Comparison of ENCODE assay signal across 13 cellular contexts in the genomic region with DNA sequence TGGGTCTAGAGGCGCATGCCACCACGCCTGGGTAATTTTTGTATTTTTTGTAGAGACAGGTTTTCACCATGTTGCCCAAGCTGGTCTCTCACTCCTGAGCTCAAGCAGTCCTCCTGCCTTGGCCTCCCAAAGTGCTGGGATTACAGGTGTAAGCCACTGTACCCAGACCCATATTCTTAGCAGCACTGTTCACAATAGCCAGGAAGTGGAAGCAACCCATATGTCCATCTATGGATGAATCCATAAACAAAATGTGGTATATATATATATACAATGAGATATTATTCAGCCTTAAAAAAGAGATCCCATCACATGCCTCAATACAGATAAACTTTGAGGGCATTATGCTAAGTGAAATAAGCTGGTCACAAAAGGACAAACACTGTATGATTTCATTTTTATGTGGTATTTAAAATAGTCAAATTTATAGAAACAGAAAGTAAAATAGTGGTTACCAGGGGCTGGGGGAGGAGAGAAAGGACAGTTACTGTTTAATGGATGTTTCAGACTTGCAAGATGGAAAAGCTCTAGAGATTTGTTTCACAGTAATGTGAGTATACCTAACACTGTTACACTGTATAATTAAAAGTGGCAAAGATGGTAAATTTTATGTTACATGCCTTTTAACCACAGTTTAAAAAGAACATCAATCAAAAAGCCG. TPM values are rescaled to one million over a fixed set of nuclear protein-coding genes. Genes with fewer than 3 reads are reported as not detected.
A peak's percentile ranks its signal among the peaks of the same experiment; 100 is the strongest.
DNase-seq lines count a peak whose midpoint lies in the region; ATAC-seq and TF ChIP-seq lines count a peak whose summit lies in the region.
"Had no signal": no experiment of that assay in that cellular context is flagged by ENCODE, and none has a peak within 500 bp of the region (broad histone marks: within the 10 kb centered on the region; RNA-seq: fewer than 3 reads in every experiment).

No MANE protein-coding gene starts in this region.

- no peaks in the 10 kb centered on the region for H3K27me3 Mint-ChIP-seq in activated CD8-positive, alpha-beta T cell treated with anti-CD3 and anti-CD28 coated beads, Interleukin-2, amount 10 ng/mL, durations not matched to agents 7 days and 5 days (ENCODE audit: low read depth)

- H3K4me3 ChIP-seq in DND-41 (ENCODE audit: low read depth in 1 of 2, low read length in 2 of 2) (no peak overlapping the region), smooth muscle cell (no peak overlapping the region)
- H3K4me3 ChIP-seq: esophagus squamous epithelium, thoracic aorta had no signal

- H3K27me3 ChIP-seq in DND-41 (ENCODE audit: insufficient read depth, low read length, poor library complexity) (no peaks in the 10 kb centered on the region), smooth muscle cell (ENCODE audit: low read depth) (no peaks in the 10 kb centered on the region)
- H3K27me3 ChIP-seq: esophagus squamous epithelium had no signal

- H3K27ac ChIP-seq in DND-41 (ENCODE audit: low read length) (no peak overlapping the region), smooth muscle cell (ENCODE audit: low read depth) (no peak overlapping the region)
- H3K27ac ChIP-seq: esophagus squamous epithelium, thoracic aorta had no signal

- H3K79me2 ChIP-seq in DND-41 (ENCODE audit: insufficient read depth, low read length) (no peaks in the 10 kb centered on the region), smooth muscle cell (ENCODE audit: low read depth) (no peaks in the 10 kb centered on the region)

- DNase-seq in DND-41 (no peak), smooth muscle cell (lab: John Stamatoyannopoulos, UW; ENCODE audit: unreplicated experiment) (no peak), NCI-H2107 treated with DMSO at 0.1 percent for 48 hours (lab: John Stamatoyannopoulos, UW; ENCODE audit: unreplicated experiment) (no peak), iPS-NIHi7 (ENCODE audit: extremely low spot score) (no peak)
- DNase-seq in activated CD8-positive, alpha-beta T cell treated with anti-CD3 and anti-CD28 coated beads, Interleukin-2, amount 10 ng/mL, durations not matched to agents 7 days and 5 days: no peak
- DNase-seq: activated T-cell treated with anti-CD3 and anti-CD28 coated beads for 4 hours, amygdala, esophagus squamous epithelium had no signal

- H3K9ac ChIP-seq in DND-41 (ENCODE audit: low read depth, low read length) (no peak overlapping the region), smooth muscle cell (ENCODE audit: low read depth) (no peak overlapping the region)

- H2AFZ ChIP-seq in DND-41 (ENCODE audit: low read depth, low read length) (no peak overlapping the region), smooth muscle cell (ENCODE audit: low read depth) (no peak overlapping the region)

- peaks cover 48% of the 10 kb centered on the region for H3K36me3 ChIP-seq in DND-41 (ENCODE audit: insufficient read depth, low read length)
- peaks cover 25% of the 10 kb centered on the region for H3K36me3 ChIP-seq in smooth muscle cell (ENCODE audit: low read depth)

- ATAC-seq in DND-41 (ENCODE audit: insufficient read depth, low read depth) (0 out of 3 replicates have a peak, but pooled peaks have one; percentile 31), GM19395 (IDR thresholded peaks at IDR 0.05; ENCODE audit: unreplicated experiment) (peak; percentile 72), HG02981 (IDR thresholded peaks at IDR 0.05; ENCODE audit: unreplicated experiment) (peak; percentile 76), esophagus mucosa (no peak)
- ATAC-seq in activated CD8-positive, alpha-beta T cell treated with anti-CD3 and anti-CD28 coated beads, Interleukin-2, amount 10 ng/mL, durations not matched to agents 7 days and 5 days: peak; percentile 36
- ATAC-seq: WTC11 had no signal

- TF ChIP-seq CTCF in DND-41 (IDR thresholded peaks at IDR 0.05; ENCODE audit: borderline replicate concordance, extremely low read depth, low read length, poor library complexity, severe bottlenecking) (no peak), smooth muscle cell (IDR thresholded peaks at IDR 0.05; ENCODE audit: borderline replicate concordance, insufficient read depth, poor library complexity, severe bottlenecking) (no peak)

- peaks cover 6% of the 10 kb centered on the region for H3K4me1 Mint-ChIP-seq in activated CD8-positive, alpha-beta T cell treated with anti-CD3 and anti-CD28 coated beads, Interleukin-2, amount 10 ng/mL, durations not matched to agents 7 days and 5 days (ENCODE audit: low read depth)
- H3K4me1 Mint-ChIP-seq: WTC11 had no signal

- H3K4me1 ChIP-seq in DND-41 (ENCODE audit: insufficient read depth, low read length) (no peaks in the 10 kb centered on the region), smooth muscle cell (ENCODE audit: low read depth) (no peaks in the 10 kb centered on the region)
- H3K4me1 ChIP-seq: esophagus squamous epithelium had no signal

- H3K4me2 ChIP-seq in DND-41 (ENCODE audit: insufficient read depth, low read length) (no peak overlapping the region), smooth muscle cell (no peak overlapping the region)

- no peaks in the 10 kb centered on the region for H4K20me1 ChIP-seq in DND-41 (ENCODE audit: insufficient read depth, low read length)
- no peaks in the 10 kb centered on the region for H4K20me1 ChIP-seq in smooth muscle cell (ENCODE audit: low read depth)

- no peaks in the 10 kb centered on the region for H3K9me3 Mint-ChIP-seq in activated CD8-positive, alpha-beta T cell treated with anti-CD3 and anti-CD28 coated beads, Interleukin-2, amount 10 ng/mL, durations not matched to agents 7 days and 5 days (ENCODE audit: insufficient read depth)
- H3K9me3 Mint-ChIP-seq: WTC11 had no signal

- H3K36me3 Mint-ChIP-seq in activated CD8-positive, alpha-beta T cell treated with anti-CD3 and anti-CD28 coated beads, Interleukin-2, amount 10 ng/mL, durations not matched to agents 7 days and 5 days (ENCODE audit: low read depth): peaks cover 40% of the 10 kb centered on the region

- no peaks in the 10 kb centered on the region for H3F3A ChIP-seq in smooth muscle cell (ENCODE audit: low read depth)

- POLR2A ChIA-PET in activated CD8-positive, alpha-beta T cell treated with anti-CD3 and anti-CD28 coated beads, Interleukin-2, amount 10 ng/mL, durations not matched to agents 7 days and 5 days (lab: Charles Lee): no interaction called here

- H3K27ac Mint-ChIP-seq in activated CD8-positive, alpha-beta T cell treated with anti-CD3 and anti-CD28 coated beads, Interleukin-2, amount 10 ng/mL, durations not matched to agents 7 days and 5 days: peak overlapping the region; percentile 42
- H3K27ac Mint-ChIP-seq: WTC11 had no signal

- H3K4me3 Mint-ChIP-seq in activated CD8-positive, alpha-beta T cell treated with anti-CD3 and anti-CD28 coated beads, Interleukin-2, amount 10 ng/mL, durations not matched to agents 7 days and 5 days: no peak overlapping the region
- H3K4me3 Mint-ChIP-seq: WTC11 had no signal

- H3K9me3 ChIP-seq in DND-41 (ENCODE audit: insufficient read depth, low read length, severe bottlenecking): no peaks in the 10 kb centered on the region
- no peaks in the 10 kb centered on the region for H3K9me3 ChIP-seq in smooth muscle cell (replicated peaks; ENCODE audit: low read depth)
- H3K9me3 ChIP-seq: esophagus squamous epithelium, thoracic aorta had no signal

- 94% methylated on average over 3 of the region's 3 CpGs for WGBS in smooth muscle cell (ENCODE audit: low lambda C conversion rate)

- CTCF ChIA-PET in activated CD8-positive, alpha-beta T cell treated with anti-CD3 and anti-CD28 coated beads, Interleukin-2, amount 10 ng/mL, durations not matched to agents 7 days and 5 days (lab: Charles Lee): interaction anchor here (0.5 to 1.6 kb wide), 3 partner anchors 14 to 95 kb away, joined by 3 to 6 read pairs (median 3); no protein-coding TSS in a partner anchor

RNA-seq across cellular contexts. Expression of a gene that starts 35.7 kb away (rescaled TPM):
- 1 to 10 TPM in 1 of 2 experiments, under 1 TPM in 1; 0.70 to 1.1 TPM for total RNA-seq in activated CD8-positive, alpha-beta T cell treated with anti-CD3 and anti-CD28 coated beads, Interleukin-2, amount 10 ng/mL, durations not matched to agents 7 days and 5 days
- total RNA-seq in smooth muscle cell: 1.8 and 3.1 TPM in 2 replicates
- 1.9 and 3.5 TPM in 2 replicates for polyA plus RNA-seq in smooth muscle cell
- total RNA-seq in esophagus mucosa: 5.0 TPM

RNA-seq across cellular contexts. Expression of a gene that starts 56.1 kb away (rescaled TPM):
- 10 to 100 TPM; 37.1 to 39.8 TPM for total RNA-seq in activated CD8-positive, alpha-beta T cell treated with anti-CD3 and anti-CD28 coated beads, Interleukin-2, amount 10 ng/mL, durations not matched to agents 7 days and 5 days
- total RNA-seq in smooth muscle cell (41.7 and 60.7 TPM in 2 replicates), esophagus mucosa (59.5 TPM)
- polyA plus RNA-seq in smooth muscle cell: 38.7 and 41.6 TPM in 2 replicates

RNA-seq across cellular contexts. Expression of a gene that starts 56.9 kb away (rescaled TPM):
- total RNA-seq in activated CD8-positive, alpha-beta T cell treated with anti-CD3 and anti-CD28 coated beads, Interleukin-2, amount 10 ng/mL, durations not matched to agents 7 days and 5 days: 100 to 1,000 TPM; 108 to 116 TPM
- total RNA-seq in smooth muscle cell: 82.0 and 97.8 TPM in 2 replicates
- 50.3 and 52.8 TPM in 2 replicates for polyA plus RNA-seq in smooth muscle cell
- 120 TPM for total RNA-seq in esophagus mucosa
